Comparison of ENCODE assay signal across 20 cellular contexts in genomic region chr17:44349553-44350070, GRCh38. TPM values are rescaled to one million over a fixed set of nuclear protein-coding genes. Genes with fewer than 3 reads are reported as not detected.
A peak's percentile ranks its signal among the peaks of the same experiment; 100 is the strongest.
DNase-seq lines count a peak whose midpoint lies in the region; ATAC-seq and TF ChIP-seq lines count a peak whose summit lies in the region.
"Had no signal": no experiment of that assay in that cellular context is flagged by ENCODE, and none has a peak within 500 bp of the region (broad histone marks: within the 10 kb centered on the region; RNA-seq: fewer than 3 reads in every experiment).

No MANE protein-coding gene starts in this region.

- H3K36me3 ChIP-seq in thymus (ENCODE audit: control insufficient read depth, insufficient read depth) = peaks cover 19% of the 10 kb centered on the region
- H3K36me3 ChIP-seq in upper lobe of right lung = peaks cover 39% of the 10 kb centered on the region

- DNase-seq in natural killer cell treated with Interleukin-12 subunit alpha and Interleukin-12 subunit beta and Interleukin-15 and Interleukin-18, amount 100 ng/mL, for 72 hours (ENCODE audit: low spot score) = peak; percentile 51
- DNase-seq in natural killer cell = no peak
- DNase-seq in RWPE1 (ENCODE audit: low spot score) = no peak
- DNase-seq in epidermal melanocyte (ENCODE audit: insufficient read length, low spot score) = peak; percentile 13
- no peak for DNase-seq in upper lobe of right lung
- DNase-seq: DND-41, NCI-H1048, NCI-H1436 treated with DMSO at 0.1 percent for 48 hours, NCI-H2029, NCI-H345, NCI-H526, SW 1271 had no signal

- H3K4me1 ChIP-seq in thymus (ENCODE audit: control insufficient read depth, insufficient read depth, low read length) (peaks cover 8% of the 10 kb centered on the region), upper lobe of right lung (peaks cover 6% of the 10 kb centered on the region)

- ATAC-seq in natural killer cell treated with Interleukin-12 subunit alpha and Interleukin-12 subunit beta and Interleukin-15 and Interleukin-18, amount 100 ng/mL, for 72 hours = no peak
- ATAC-seq in natural killer cell (no peak), HG03097 (IDR thresholded peaks at IDR 0.05; ENCODE audit: low FRiP score, unreplicated experiment) (no peak), GM18861 (IDR thresholded peaks at IDR 0.05; ENCODE audit: unreplicated experiment) (no peak), upper lobe of right lung (no peak)

- H3K27ac ChIP-seq in RWPE1 = peak overlapping the region; percentile 92
- peak overlapping the region; percentile 9 for H3K27ac ChIP-seq in thymus (ENCODE audit: low read depth)
- no peak overlapping the region for H3K27ac ChIP-seq in upper lobe of right lung
- H3K27ac ChIP-seq: KMS-11 had no signal

- no peaks in the 10 kb centered on the region for H3K9me3 Mint-ChIP-seq in natural killer cell treated with Interleukin-12 subunit alpha and Interleukin-12 subunit beta and Interleukin-15 and Interleukin-18, amount 100 ng/mL, for 72 hours
- H3K9me3 Mint-ChIP-seq in natural killer cell = no peaks in the 10 kb centered on the region

- TF ChIP-seq CTCF in natural killer cell (IDR thresholded peaks at IDR 0.05) = no peak
- TF ChIP-seq CTCF in RWPE1 (conservative IDR thresholded peaks at IDR 0.05; ENCODE audit: low read depth) = no peak
- no peak for TF ChIP-seq CTCF in upper lobe of right lung (IDR thresholded peaks at IDR 0.05)

- no peaks in the 10 kb centered on the region for H3K9me3 ChIP-seq in thymus (ENCODE audit: control insufficient read depth)
- no peaks in the 10 kb centered on the region for H3K9me3 ChIP-seq in upper lobe of right lung

- no peak overlapping the region for H3K4me3 Mint-ChIP-seq in natural killer cell treated with Interleukin-12 subunit alpha and Interleukin-12 subunit beta and Interleukin-15 and Interleukin-18, amount 100 ng/mL, for 72 hours
- no peak overlapping the region for H3K4me3 Mint-ChIP-seq in natural killer cell

- H3K36me3 Mint-ChIP-seq in natural killer cell treated with Interleukin-12 subunit alpha and Interleukin-12 subunit beta and Interleukin-15 and Interleukin-18, amount 100 ng/mL, for 72 hours = no peaks in the 10 kb centered on the region
- H3K36me3 Mint-ChIP-seq in natural killer cell = no peaks in the 10 kb centered on the region

- H3K4me1 Mint-ChIP-seq in natural killer cell treated with Interleukin-12 subunit alpha and Interleukin-12 subunit beta and Interleukin-15 and Interleukin-18, amount 100 ng/mL, for 72 hours (ENCODE audit: low read depth in 2 of 2) = peaks cover 26 to 29% of the 10 kb centered on the region in 2 donors
- H3K4me1 Mint-ChIP-seq in natural killer cell = peaks cover 16 to 27% of the 10 kb centered on the region in 2 donors

- CTCF ChIA-PET in RWPE1 (lab: Yijun Ruan, JAX) = interaction anchor here (0.5 to 1.7 kb wide), 5 partner anchors 11 to 164 kb away, joined by 3 to 7 read pairs (median 3); no protein-coding TSS in a partner anchor

- POLR2A ChIA-PET in RWPE1 (lab: Yijun Ruan, JAX; ENCODE audit: low non-redundant PET) = no interaction called here

- H3K27me3 Mint-ChIP-seq in natural killer cell treated with Interleukin-12 subunit alpha and Interleukin-12 subunit beta and Interleukin-15 and Interleukin-18, amount 100 ng/mL, for 72 hours = no peaks in the 10 kb centered on the region
- H3K27me3 Mint-ChIP-seq in natural killer cell (ENCODE audit: low read depth in 2 of 2) = no peaks in the 10 kb centered on the region

- WGBS in thymus = 96% methylated on average over 12 of the region's 12 CpGs

- H3K27ac Mint-ChIP-seq in natural killer cell treated with Interleukin-12 subunit alpha and Interleukin-12 subunit beta and Interleukin-15 and Interleukin-18, amount 100 ng/mL, for 72 hours = no peak overlapping the region
- no peak overlapping the region for H3K27ac Mint-ChIP-seq in natural killer cell

- peaks cover 17% of the 10 kb centered on the region for H3K27me3 ChIP-seq in thymus (ENCODE audit: control insufficient read depth, insufficient read depth)
- no peaks in the 10 kb centered on the region for H3K27me3 ChIP-seq in upper lobe of right lung

- no peak overlapping the region for H3K4me3 ChIP-seq in thymus (ENCODE audit: low read length)
- H3K4me3 ChIP-seq in upper lobe of right lung = no peak overlapping the region

- intact Hi-C loops in natural killer cell (cut with micrococcal nuclease) = loop anchor here (5.0 kb wide), 1 partner anchor 137 kb away; no protein-coding TSS in a partner anchor
- intact Hi-C loops in upper lobe of right lung (cut with DNase I) = no loop called here

RNA-seq across cellular contexts. Expression of gene GRN, which starts 4.5 kb away (rescaled TPM):
- 10 to 100 TPM; 49.5 to 57.3 TPM for total RNA-seq in natural killer cell treated with Interleukin-12 subunit alpha and Interleukin-12 subunit beta and Interleukin-15 and Interleukin-18, amount 100 ng/mL, for 72 hours
- total RNA-seq in natural killer cell (10 to 100 TPM; 42.4 to 69.8 (median 55.6) TPM), upper lobe of right lung (722 TPM)
- polyA plus RNA-seq in thymus = 93.0 TPM

RNA-seq across cellular contexts. Expression of gene FAM171A2, which starts 14.0 kb away (rescaled TPM):
- under 1 TPM in 1 of 2 donors, not detected in 1; 0.25 TPM for total RNA-seq in natural killer cell treated with Interleukin-12 subunit alpha and Interleukin-12 subunit beta and Interleukin-15 and Interleukin-18, amount 100 ng/mL, for 72 hours
- total RNA-seq in natural killer cell = under 1 TPM; 0.20 to 0.43 (median 0.24) TPM
- 0.39 TPM for polyA plus RNA-seq in thymus
- total RNA-seq in upper lobe of right lung = 1.8 TPM

RNA-seq across cellular contexts. Expression of gene SLC25A39, which starts 25.0 kb away (rescaled TPM):
- total RNA-seq in natural killer cell treated with Interleukin-12 subunit alpha and Interleukin-12 subunit beta and Interleukin-15 and Interleukin-18, amount 100 ng/mL, for 72 hours = 100 to 1,000 TPM; 121 to 192 TPM
- total RNA-seq in natural killer cell (100 to 1,000 TPM in 1 of 3 donors, 10 to 100 TPM in 2; 82.4 to 105 (median 97.9) TPM), upper lobe of right lung (76.8 TPM)
- 93.8 TPM for polyA plus RNA-seq in thymus

RNA-seq across cellular contexts. Expression of gene ITGA2B, which starts 39.8 kb away (rescaled TPM):
- 1 to 10 TPM; 1.8 to 6.8 TPM for total RNA-seq in natural killer cell treated with Interleukin-12 subunit alpha and Interleukin-12 subunit beta and Interleukin-15 and Interleukin-18, amount 100 ng/mL, for 72 hours
- total RNA-seq in natural killer cell = 10 to 100 TPM in 2 of 3 donors, 1 to 10 TPM in 1; 8.8 to 32.9 (median 32.6) TPM
- polyA plus RNA-seq in thymus = 0.41 TPM
- 4.6 TPM for total RNA-seq in upper lobe of right lung
- total RNA-seq: HT-29, SK-MEL-5 had no signal

RNA-seq across cellular contexts. Expression of gene RUNDC3A, which starts 41.2 kb away (rescaled TPM):
- total RNA-seq in natural killer cell treated with Interleukin-12 subunit alpha and Interleukin-12 subunit beta and Interleukin-15 and Interleukin-18, amount 100 ng/mL, for 72 hours = under 1 TPM in 1 of 2 donors, not detected in 1; 0.48 TPM
- under 1 TPM in 2 of 3 donors, not detected in 1; 0.31 to 0.48 TPM for total RNA-seq in natural killer cell
- 4.9 TPM for polyA plus RNA-seq in thymus
- total RNA-seq in upper lobe of right lung = 0.32 TPM
- total RNA-seq: A172, H4 had no signal

Comparison
In these comparisons a context has a peak if more than half of its experiments do, and no peak if none do; other contexts are left out.
1. DNase-seq: peak in natural killer cell treated with Interleukin-12 subunit alpha and Interleukin-12 subunit beta and Interleukin-15 and Interleukin-18, amount 100 ng/mL, for 72 hours (single experiment) and epidermal melanocyte (single experiment); none in natural killer cell (single experiment), RWPE1 (single experiment) and upper lobe of right lung (single experiment).
2. RNA of gene GRN, which starts 4.5 kb away (total RNA-seq): 722 TPM in upper lobe of right lung (single experiment); 49.5 to 57.3 TPM in natural killer cell treated with Interleukin-12 subunit alpha and Interleukin-12 subunit beta and Interleukin-15 and Interleukin-18, amount 100 ng/mL, for 72 hours and 42.4 to 69.8 TPM in natural killer cell; every median in the first group is over 10 times any median in the second.